Comparison of ENCODE assay signal across 10 cellular contexts in genomic region chr10:112526130-112526529, GRCh38.
A peak's percentile ranks its signal among the peaks of the same experiment; 100 is the strongest.
DNase-seq lines count a peak whose midpoint lies in the region; ATAC-seq, FAIRE-seq and TF ChIP-seq lines count a peak whose summit lies in the region.
"Had no signal": no experiment of that assay in that cellular context is flagged by ENCODE, and none has a peak within 500 bp of the region (broad histone marks: within the 10 kb centered on the region; RNA-seq: fewer than 3 reads in every experiment).

No MANE protein-coding gene starts in this region.

- CTCF ChIA-PET in endothelial cell of umbilical vein (lab: Charles Lee): interaction anchor here (2.4 kb wide), 1 partner anchor 10 kb away, joined by 6 read pairs; no protein-coding TSS in a partner anchor

- intact Hi-C loops in endothelial cell of umbilical vein (cut with micrococcal nuclease): no loop called here

- H3K36me3 ChIP-seq in endothelial cell of umbilical vein (ENCODE audit: control insufficient read depth in 2 of 2, extremely low read depth in 1 of 2, insufficient read depth in 2 of 2, low read length in 2 of 2): no peaks in the 10 kb centered on the region

- TF ChIP-seq POLR2A in GM12891 (IDR thresholded peaks at IDR 0.05; ENCODE audit: low read depth, low read length) (no peak), endothelial cell of umbilical vein (IDR thresholded peaks at IDR 0.05; ENCODE audit: low read depth, low read length) (no peak)

- no peak overlapping the region for H3K9ac ChIP-seq in endothelial cell of umbilical vein (replicated peaks; ENCODE audit: extremely low read depth, insufficient read depth, low read length)

- H3K27me3 ChIP-seq in endothelial cell of umbilical vein (ENCODE audit: control insufficient read depth in 2 of 2, insufficient read depth in 2 of 2, low read length in 2 of 2): no peaks in the 10 kb centered on the region

- TF ChIP-seq CTCF in endothelial cell of umbilical vein (IDR thresholded peaks at IDR 0.05; ENCODE audit: extremely low read depth in 1 of 2, insufficient read depth in 1 of 2, low read depth in 1 of 2, low read length in 2 of 2) (no peak), mesothelial cell of epicardium (IDR thresholded peaks at IDR 0.05; ENCODE audit: unreplicated experiment) (no peak)

- H3K36me3 Mint-ChIP-seq in mesothelial cell of epicardium: peaks cover 2% of the 10 kb centered on the region

- H4K20me1 ChIP-seq in endothelial cell of umbilical vein (replicated peaks; ENCODE audit: control insufficient read depth, extremely low read depth, insufficient read depth, low read length): no peaks in the 10 kb centered on the region

- peaks cover 5% of the 10 kb centered on the region for H3K4me1 Mint-ChIP-seq in mesothelial cell of epicardium

- H3K9me3 ChIP-seq in endothelial cell of umbilical vein (replicated peaks; ENCODE audit: control insufficient read depth, insufficient read depth, low read length): no peaks in the 10 kb centered on the region
- H3K9me3 ChIP-seq: Caco-2 had no signal

- peak; percentile 83 for ATAC-seq in GM21423 (IDR thresholded peaks at IDR 0.05; ENCODE audit: unreplicated experiment)
- peak; percentile 76 for ATAC-seq in HG03139 (IDR thresholded peaks at IDR 0.05; ENCODE audit: unreplicated experiment)

- POLR2A ChIA-PET in endothelial cell of umbilical vein (lab: Charles Lee): no interaction called here

- H3K4me2 ChIP-seq in endothelial cell of umbilical vein (ENCODE audit: insufficient read depth, low read length): no peak overlapping the region

- FAIRE-seq in GM12891 (lab: Jason Lieb, UNC) (peak; percentile 40), endothelial cell of umbilical vein (lab: Jason Lieb, UNC) (no peak)

- H3K27ac ChIP-seq in endothelial cell of umbilical vein (ENCODE audit: insufficient read depth, low read depth, low read length): no peak overlapping the region

- H3K4me3 ChIP-seq in endothelial cell of umbilical vein (replicated peaks in 1 of 3; ENCODE audit: insufficient read depth in 1 of 3, low read depth in 1 of 3, low read length in 3 of 3): no peak overlapping the region

- no TSS peak for BruUV-seq in endothelial cell of umbilical vein (replicated peaks; lab: Mats Ljungman, UMichigan)

- no peak overlapping the region for H3K27ac Mint-ChIP-seq in mesothelial cell of epicardium

- no peak overlapping the region for H2AFZ ChIP-seq in endothelial cell of umbilical vein (ENCODE audit: low read depth, low read length)

- no peaks in the 10 kb centered on the region for H3K79me2 ChIP-seq in endothelial cell of umbilical vein (ENCODE audit: control insufficient read depth, insufficient read depth, low read length)

- no peaks in the 10 kb centered on the region for H3K9me1 ChIP-seq in endothelial cell of umbilical vein (replicated peaks; ENCODE audit: control insufficient read depth, extremely low read depth, insufficient read depth, low read length)

- DNase-seq in GM12891 (ENCODE audit: insufficient read length, low spot score) (no peak), endothelial cell of umbilical vein (ENCODE audit: low read depth, low spot score) (no peak), mesothelial cell of epicardium (ENCODE audit: low spot score in 2 of 2, unreplicated experiment in 2 of 2) (no peak), UCSD-AML1 (lab: John Stamatoyannopoulos, UW; ENCODE audit: unreplicated experiment) (no peak)
- DNase-seq in activated naive CD4-positive, alpha-beta T cell treated with anti-CD3 and anti-CD28 coated beads, Interleukin-2, amount 50 U/mL, for 16 hours: no peak
- no peak for DNase-seq in stimulated activated CD4-positive, alpha-beta T cell treated with anti-CD3 and anti-CD28 coated beads, Interleukin-2, amount 100 ng/mL, for 24 hours
- DNase-seq: Caco-2, NCI-H2107 had no signal

- no peaks in the 10 kb centered on the region for H3K9me3 Mint-ChIP-seq in mesothelial cell of epicardium

- dilution Hi-C loops in endothelial cell of umbilical vein (cut with MboI; ENCODE audit: extremely low pct_ligation_motif_present, low sequenced_read_pairs): no loop called here

- H3K4me3 Mint-ChIP-seq in mesothelial cell of epicardium: no peak overlapping the region

- no peaks in the 10 kb centered on the region for H3K27me3 Mint-ChIP-seq in mesothelial cell of epicardium (ENCODE audit: low read depth)

- H3K4me1 ChIP-seq in endothelial cell of umbilical vein (ENCODE audit: control insufficient read depth, extremely low read depth, insufficient read depth, low read length): no peaks in the 10 kb centered on the region
- H3K4me1 ChIP-seq: Caco-2 had no signal

TF ChIP-seq in GM12891, 5 proteins besides CTCF, POLR2A, EP300 and RAD21:
- TF ChIP-seq PAX5 (IDR thresholded peaks at IDR 0.05; ENCODE audit: insufficient read depth, low read length, severe bottlenecking) (peak; percentile 21), POLR2AphosphoS5 (IDR thresholded peaks at IDR 0.05; ENCODE audit: low read depth, low read length) (no peak)

TF ChIP-seq in endothelial cell of umbilical vein, 7 proteins besides CTCF, POLR2A, EP300 and RAD21:
- TF ChIP-seq POLR2AphosphoS5 (IDR thresholded peaks at IDR 0.05; ENCODE audit: insufficient read depth, low read depth, low read length): no peak
- no peak for TF ChIP-seq GATA2 (IDR thresholded peaks at IDR 0.05; ENCODE audit: insufficient read depth, insufficient read length, low read depth, low read length)
- TF ChIP-seq MYC (IDR thresholded peaks at IDR 0.05; ENCODE audit: low read depth, low read length): no peak
- TF ChIP-seq JUN (IDR thresholded peaks at IDR 0.05; ENCODE audit: borderline replicate concordance, insufficient read depth, insufficient read length, low read depth): no peak
- peak; percentile 30 for TF ChIP-seq FOS (IDR thresholded peaks at IDR 0.05; ENCODE audit: borderline replicate concordance, insufficient read depth, low read length)
- no peak for TF ChIP-seq EZH2 (IDR thresholded peaks at IDR 0.05; ENCODE audit: borderline replicate concordance, low read depth, low read length, severe bottlenecking)
- TF ChIP-seq MAX (IDR thresholded peaks at IDR 0.05; ENCODE audit: insufficient read depth, insufficient read length): no peak
